In the genomic region with DNA sequence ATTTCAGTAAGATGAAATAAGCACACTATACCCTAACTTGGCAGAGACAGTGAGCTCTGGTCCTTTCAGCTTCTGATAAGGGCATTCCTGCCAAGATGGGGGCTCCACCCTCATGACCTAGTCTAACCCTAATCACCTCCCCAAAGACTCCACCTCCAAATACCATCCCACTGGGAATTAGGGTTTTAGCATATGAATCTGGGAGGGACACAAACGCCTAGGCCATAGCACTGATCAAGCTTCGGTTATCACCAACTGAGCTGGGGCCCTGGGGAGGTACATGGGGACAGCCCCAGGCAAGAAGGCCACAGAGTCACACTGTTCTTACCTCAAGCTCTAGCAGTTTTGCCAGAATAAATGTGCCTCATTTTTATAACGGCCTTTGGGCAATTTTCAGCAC, we compare ENCODE assay signal across 26 cellular contexts.
"Had no signal": no experiment of that assay in that cellular context is flagged by ENCODE, and none has a peak within 500 bp of the region (broad histone marks: within the 10 kb centered on the region; RNA-seq: fewer than 3 reads in every experiment).

No MANE protein-coding gene starts in this region.

- H3K27ac Mint-ChIP-seq: activated CD4-positive, alpha-beta T cell treated with anti-CD3 and anti-CD28 coated beads for 36 hours; activated naive CD8-positive, alpha-beta T cell; activated T-helper 2 cell treated with anti-CD3 and anti-CD28 coated beads, Interferon-gamma antibody, Interleukin-2, Interleukin-4, amounts not matched to agents 10 μg/mL and 5 μg/mL and 100 μg/mL, durations not matched to agents 14 hours and 24 hours and 36 hours; dendritic cell treated with granulocyte-macrophage colony-stimulating factor and Interleukin-4, amounts not matched to agents 40 ng/mL and 50 ng/mL, for 4 days; naive thymus-derived CD4-positive, alpha-beta T cell; neural progenitor cell; progenitor cell of endocrine pancreas had no signal

- H3K9me3 ChIP-seq: adrenal gland, ascending aorta, upper lobe of left lung had no signal

- DNase-seq: activated CD4-positive, alpha-beta T cell treated with anti-CD3 and anti-CD28 coated beads for 36 hours; activated CD4-positive, alpha-beta T cell treated with anti-CD3 and anti-CD28 coated beads, Interleukin-2, amount 50 U/mL, for 4 hours; activated CD8-positive, alpha-beta memory T cell treated with anti-CD3 and anti-CD28 coated beads, Interleukin-2, amount 50 U/mL, for 48 hours; activated naive CD4-positive, alpha-beta T cell; activated T-cell treated with anti-CD3 and anti-CD28 coated beads, Interleukin-2, amount 50 U/mL, for 4 hours; adrenal gland; brain microvascular endothelial cell; caudate nucleus; effector CD4-positive, alpha-beta T cell; foreskin melanocyte; hippocampal formation; naive thymus-derived CD4-positive, alpha-beta T cell; stimulated activated CD4-positive, alpha-beta T cell treated with anti-CD3 and anti-CD28 coated beads, Interleukin-2, amount 100 ng/mL, for 48 hours; stimulated activated naive CD8-positive, alpha-beta T cell treated with anti-CD3 and anti-CD28 coated beads, Interleukin-15, Interleukin-2, amounts not matched to agents 100 U/mL and 50 U/mL, for 24 hours; T-helper 1 cell; T-helper 9 cell; upper lobe of left lung had no signal

- H3K4me1 Mint-ChIP-seq: neural progenitor cell had no signal

- H3K27me3 Mint-ChIP-seq: activated CD4-positive, alpha-beta T cell treated with anti-CD3 and anti-CD28 coated beads for 36 hours; activated naive CD8-positive, alpha-beta T cell; dendritic cell treated with granulocyte-macrophage colony-stimulating factor and Interleukin-4, amounts not matched to agents 40 ng/mL and 50 ng/mL, for 4 days; naive thymus-derived CD4-positive, alpha-beta T cell; progenitor cell of endocrine pancreas had no signal

- H3K36me3 ChIP-seq: adrenal gland, ascending aorta, brain microvascular endothelial cell, neural progenitor cell, upper lobe of left lung had no signal

- H3K4me1 ChIP-seq: ascending aorta, upper lobe of left lung had no signal

- H3K27me3 ChIP-seq: adrenal gland, ascending aorta, brain microvascular endothelial cell, neural progenitor cell, upper lobe of left lung had no signal

- H3K4me3 Mint-ChIP-seq: activated CD4-positive, alpha-beta T cell treated with anti-CD3 and anti-CD28 coated beads for 36 hours; activated naive CD8-positive, alpha-beta T cell; activated T-cell treated with anti-CD3 and anti-CD28 coated beads, Interleukin-2, amount 50 U/mL, for 4 hours; dendritic cell treated with granulocyte-macrophage colony-stimulating factor and Interleukin-4, amounts not matched to agents 40 ng/mL and 50 ng/mL, for 4 days; naive thymus-derived CD4-positive, alpha-beta T cell; neural progenitor cell had no signal

- H3K27ac ChIP-seq: adrenal gland, ascending aorta, brain microvascular endothelial cell, neural progenitor cell, upper lobe of left lung had no signal

- H3K4me3 ChIP-seq: adrenal gland, ascending aorta, lung, neural progenitor cell, upper lobe of left lung had no signal

- ATAC-seq: activated CD4-positive, alpha-beta T cell treated with anti-CD3 and anti-CD28 coated beads for 36 hours; activated T-cell treated with anti-CD3 and anti-CD28 coated beads, Interleukin-2, amount 50 U/mL, for 4 hours; esophagus mucosa; left lobe of liver; naive thymus-derived CD4-positive, alpha-beta T cell; stimulated activated naive CD8-positive, alpha-beta T cell treated with anti-CD3 and anti-CD28 coated beads, Interleukin-15, Interleukin-2, amounts not matched to agents 100 U/mL and 50 U/mL, for 24 hours had no signal
